In genomic region chr5:66666778-66667177, GRCh38 we compare ENCODE assay signal across 19 cellular contexts.
A peak's percentile ranks its signal among the peaks of the same experiment; 100 is the strongest.
DNase-seq lines count a peak whose midpoint lies in the region; ATAC-seq and TF ChIP-seq lines count a peak whose summit lies in the region.
"Had no signal": no experiment of that assay in that cellular context is flagged by ENCODE, and none has a peak within 500 bp of the region (broad histone marks: within the 10 kb centered on the region; RNA-seq: fewer than 3 reads in every experiment).

No MANE protein-coding gene starts in this region.

- H3K4me3 Mint-ChIP-seq in activated CD8-positive, alpha-beta T cell treated with anti-CD3 and anti-CD28 coated beads for 36 hours = no peak overlapping the region
- H3K4me3 Mint-ChIP-seq in activated CD8-positive, alpha-beta T cell treated with anti-CD3 and anti-CD28 coated beads, Interleukin-2, amount 10 ng/mL, durations not matched to agents 7 days and 5 days = no peak overlapping the region
- H3K4me3 Mint-ChIP-seq: IgD-negative memory B cell; mesothelial cell of epicardium; T-helper 2 cell treated with Interferon-gamma antibody and Interleukin-4, amounts not matched to agents 5 μg/mL and 100 μg/mL, for 36 hours had no signal

- peaks cover 12% of the 10 kb centered on the region for H3K27me3 Mint-ChIP-seq in activated CD8-positive, alpha-beta T cell treated with anti-CD3 and anti-CD28 coated beads for 36 hours
- H3K27me3 Mint-ChIP-seq in activated CD8-positive, alpha-beta T cell treated with anti-CD3 and anti-CD28 coated beads, Interleukin-2, amount 10 ng/mL, durations not matched to agents 7 days and 5 days (ENCODE audit: low read depth) = peaks cover 21% of the 10 kb centered on the region
- H3K27me3 Mint-ChIP-seq: IgD-negative memory B cell had no signal

- POLR2A ChIA-PET in activated CD8-positive, alpha-beta T cell treated with anti-CD3 and anti-CD28 coated beads for 36 hours (lab: Charles Lee) = no interaction called here
- POLR2A ChIA-PET in activated CD8-positive, alpha-beta T cell treated with anti-CD3 and anti-CD28 coated beads, Interleukin-2, amount 10 ng/mL, durations not matched to agents 7 days and 5 days (lab: Charles Lee) = no interaction called here

- intact Hi-C loops in activated CD8-positive, alpha-beta T cell treated with anti-CD3 and anti-CD28 coated beads for 36 hours (cut with micrococcal nuclease) = no loop called here
- intact Hi-C loops in thyroid gland (cut with DNase I) = no loop called here

- 57 to 71% methylated on average over 3 of the region's 3 CpGs for WGBS in thyroid gland, 2 donors

- DNase-seq in activated CD8-positive, alpha-beta T cell treated with anti-CD3 and anti-CD28 coated beads for 36 hours = peak; percentile 16
- no peak for DNase-seq in activated CD8-positive, alpha-beta T cell treated with anti-CD3 and anti-CD28 coated beads, Interleukin-2, amount 10 ng/mL, durations not matched to agents 7 days and 5 days
- DNase-seq in NCI-H146 treated with DMSO at 0.1 percent for 48 hours (lab: John Stamatoyannopoulos, UW; ENCODE audit: unreplicated experiment) = peak; percentile 65
- DNase-seq in SHP77 (lab: John Stamatoyannopoulos, UW) = peak; percentile 75 to 79
- peak; percentile 22 to 33 for DNase-seq in thyroid gland
- DNase-seq in retina = no peak
- no peak for DNase-seq in effector CD8-positive, alpha-beta T cell (lab: John Stamatoyannopoulos, UW)
- DNase-seq: activated CD4-positive, alpha-beta T cell treated with anti-CD3 and anti-CD28 coated beads, Interleukin-2, amount 50 U/mL, for 48 hours; dermis blood vessel endothelial cell; NCI-H1930; occipital lobe; testis had no signal

- no peak for TF ChIP-seq CTCF in activated CD8-positive, alpha-beta T cell treated with anti-CD3 and anti-CD28 coated beads for 36 hours (IDR thresholded peaks at IDR 0.05)
- no peak for TF ChIP-seq CTCF in thyroid gland (IDR thresholded peaks at IDR 0.05)

- H3K9me3 ChIP-seq in thyroid gland = no peaks in the 10 kb centered on the region
- H3K9me3 ChIP-seq: testis had no signal

- no peaks in the 10 kb centered on the region for H3K36me3 ChIP-seq in thyroid gland

- H3K4me3 ChIP-seq in thyroid gland (replicated peaks in 1 of 3) = no peak overlapping the region
- H3K4me3 ChIP-seq: smooth muscle cell, testis had no signal

- no peak overlapping the region for H3K27ac ChIP-seq in thyroid gland
- H3K27ac ChIP-seq: testis had no signal

- no peak for TF ChIP-seq POLR2A in thyroid gland (IDR thresholded peaks at IDR 0.05)

- H3K4me1 ChIP-seq in thyroid gland = no peaks in the 10 kb centered on the region
- H3K4me1 ChIP-seq: testis had no signal

- no peaks in the 10 kb centered on the region for H3K27me3 ChIP-seq in thyroid gland
- H3K27me3 ChIP-seq: testis had no signal

- no peaks in the 10 kb centered on the region for H3K9me3 Mint-ChIP-seq in activated CD8-positive, alpha-beta T cell treated with anti-CD3 and anti-CD28 coated beads for 36 hours
- no peaks in the 10 kb centered on the region for H3K9me3 Mint-ChIP-seq in activated CD8-positive, alpha-beta T cell treated with anti-CD3 and anti-CD28 coated beads, Interleukin-2, amount 10 ng/mL, durations not matched to agents 7 days and 5 days (ENCODE audit: insufficient read depth)
- H3K9me3 Mint-ChIP-seq: activated T-helper 2 cell treated with anti-CD3 and anti-CD28 coated beads, Interferon-gamma antibody, Interleukin-2, Interleukin-4, amounts not matched to agents 10 μg/mL and 5 μg/mL and 100 μg/mL, durations not matched to agents 14 hours and 24 hours and 36 hours; T-helper 2 cell treated with Interferon-gamma antibody and Interleukin-4, amounts not matched to agents 5 μg/mL and 100 μg/mL, for 36 hours had no signal

- no peaks in the 10 kb centered on the region for H3K36me3 Mint-ChIP-seq in activated CD8-positive, alpha-beta T cell treated with anti-CD3 and anti-CD28 coated beads for 36 hours (ENCODE audit: low read depth)
- no peaks in the 10 kb centered on the region for H3K36me3 Mint-ChIP-seq in activated CD8-positive, alpha-beta T cell treated with anti-CD3 and anti-CD28 coated beads, Interleukin-2, amount 10 ng/mL, durations not matched to agents 7 days and 5 days (ENCODE audit: low read depth)
- H3K36me3 Mint-ChIP-seq: IgD-negative memory B cell, mesothelial cell of epicardium had no signal

- CTCF ChIA-PET in activated CD8-positive, alpha-beta T cell treated with anti-CD3 and anti-CD28 coated beads for 36 hours (lab: Charles Lee) = no interaction called here
- CTCF ChIA-PET in activated CD8-positive, alpha-beta T cell treated with anti-CD3 and anti-CD28 coated beads, Interleukin-2, amount 10 ng/mL, durations not matched to agents 7 days and 5 days (lab: Charles Lee) = no interaction called here

- H3K4me1 Mint-ChIP-seq in activated CD8-positive, alpha-beta T cell treated with anti-CD3 and anti-CD28 coated beads for 36 hours (ENCODE audit: low read depth) = no peaks in the 10 kb centered on the region
- H3K4me1 Mint-ChIP-seq in activated CD8-positive, alpha-beta T cell treated with anti-CD3 and anti-CD28 coated beads, Interleukin-2, amount 10 ng/mL, durations not matched to agents 7 days and 5 days (ENCODE audit: low read depth) = no peaks in the 10 kb centered on the region

- no peak for ATAC-seq in activated CD8-positive, alpha-beta T cell treated with anti-CD3 and anti-CD28 coated beads for 36 hours
- ATAC-seq in activated CD8-positive, alpha-beta T cell treated with anti-CD3 and anti-CD28 coated beads, Interleukin-2, amount 10 ng/mL, durations not matched to agents 7 days and 5 days = no peak
- ATAC-seq in HG03432 (IDR thresholded peaks at IDR 0.05; ENCODE audit: unreplicated experiment) = no peak
- ATAC-seq: Panc1 had no signal

- no peak overlapping the region for H3K27ac Mint-ChIP-seq in activated CD8-positive, alpha-beta T cell treated with anti-CD3 and anti-CD28 coated beads for 36 hours
- H3K27ac Mint-ChIP-seq in activated CD8-positive, alpha-beta T cell treated with anti-CD3 and anti-CD28 coated beads, Interleukin-2, amount 10 ng/mL, durations not matched to agents 7 days and 5 days = no peak overlapping the region
- H3K27ac Mint-ChIP-seq: activated T-helper 2 cell treated with anti-CD3 and anti-CD28 coated beads, Interferon-gamma antibody, Interleukin-2, Interleukin-4, amounts not matched to agents 10 μg/mL and 5 μg/mL and 100 μg/mL, durations not matched to agents 14 hours and 24 hours and 36 hours; IgD-negative memory B cell; mesothelial cell of epicardium; T-helper 2 cell treated with Interferon-gamma antibody and Interleukin-4, amounts not matched to agents 5 μg/mL and 100 μg/mL, for 36 hours had no signal

Comparison
In these comparisons a context has a peak if more than half of its experiments do, and no peak if none do; other contexts are left out.
1. DNase-seq: peak in activated CD8-positive, alpha-beta T cell treated with anti-CD3 and anti-CD28 coated beads for 36 hours (single experiment), NCI-H146 treated with DMSO at 0.1 percent for 48 hours (single experiment), SHP77 (2 of 2) and thyroid gland (2 of 2); none in activated CD8-positive, alpha-beta T cell treated with anti-CD3 and anti-CD28 coated beads, Interleukin-2, amount 10 ng/mL, durations not matched to agents 7 days and 5 days (single experiment), retina (single experiment) and effector CD8-positive, alpha-beta T cell (single experiment).